ENCODE assay signal across 9 cellular contexts in genomic region chr1:46747683-46748288, GRCh38. TPM values are rescaled to one million over a fixed set of nuclear protein-coding genes. Genes with fewer than 3 reads are reported as not detected.
DNase-seq lines count a peak whose midpoint lies in the region; ATAC-seq and TF ChIP-seq lines count a peak whose summit lies in the region.
"Had no signal": no experiment of that assay in that cellular context is flagged by ENCODE, and none has a peak within 500 bp of the region (broad histone marks: within the 10 kb centered on the region; RNA-seq: fewer than 3 reads in every experiment).

No MANE protein-coding gene starts in this region.

- H3K79me2 ChIP-seq in OCI-LY1 (ENCODE audit: insufficient read depth, low read length) (no peaks in the 10 kb centered on the region), mesendoderm (ENCODE audit: control insufficient read depth, insufficient read depth, low read length) (no peaks in the 10 kb centered on the region)

- no peak overlapping the region for H3K4ac ChIP-seq in mesendoderm (ENCODE audit: low read depth, low read length)

- no peak overlapping the region for H2AK5ac ChIP-seq in mesendoderm (ENCODE audit: low read length)

- H3K27me3 ChIP-seq in OCI-LY1 (ENCODE audit: insufficient read depth, low read length) (no peaks in the 10 kb centered on the region), mesendoderm (ENCODE audit: insufficient read depth, low read length, poor library complexity) (no peaks in the 10 kb centered on the region)

- WGBS in mesendoderm (ENCODE audit: extremely low coverage, insufficient coverage, low lambda C conversion rate) = no CpG with 5 or more reads among the region's 5 CpGs

- no peak overlapping the region for H2BK120ac ChIP-seq in mesendoderm (ENCODE audit: low read depth, low read length)

- H2BK5ac ChIP-seq in mesendoderm (ENCODE audit: low read length) = no peak overlapping the region

- no peak for ATAC-seq in HG03460 (IDR thresholded peaks at IDR 0.05; ENCODE audit: unreplicated experiment)
- no peak for ATAC-seq in HG02884 (IDR thresholded peaks at IDR 0.05; ENCODE audit: unreplicated experiment)
- no peak for ATAC-seq in HG03565 (IDR thresholded peaks at IDR 0.05; ENCODE audit: unreplicated experiment)

- H3K4me3 ChIP-seq in OCI-LY1 (ENCODE audit: low read depth, low read length, poor library complexity, severe bottlenecking) (no peak overlapping the region), mesendoderm (ENCODE audit: low read length) (no peak overlapping the region)

- no peak overlapping the region for H2AFZ ChIP-seq in OCI-LY1 (ENCODE audit: low read length)

- peak; percentile 12; the same call in 1 of the 2 replicates for TF ChIP-seq CTCF in OCI-LY1 (IDR thresholded peaks at IDR 0.05; ENCODE audit: low read length)

- peak; percentile 73 for DNase-seq in COLO829 (ENCODE audit: low spot score)
- peak; percentile 88 for DNase-seq in HT-29 (ENCODE audit: low spot score)
- DNase-seq in ecto neural progenitor cell (ENCODE audit: low spot score) = peak; percentile 64
- DNase-seq in mesendoderm = peak; percentile 86
- DNase-seq: stimulated activated naive B cell treated with anti-CD40 and anti-IgM and Interleukin-4, amounts not matched to agents 10 μg/mL and 1 μg/mL and 100 μg/mL, for 72 hours had no signal

- H3K23ac ChIP-seq in mesendoderm (ENCODE audit: low read length) = no peak overlapping the region

- H3K18ac ChIP-seq in mesendoderm (ENCODE audit: low read length) = no peak overlapping the region

- H4K20me1 ChIP-seq in OCI-LY1 (ENCODE audit: insufficient read depth, low read length) = no peaks in the 10 kb centered on the region

- H3K4me1 ChIP-seq in OCI-LY1 (ENCODE audit: insufficient read depth, low read length, severe bottlenecking) = no peaks in the 10 kb centered on the region
- H3K4me1 ChIP-seq in mesendoderm (ENCODE audit: control insufficient read depth, low read depth, low read length) = no peaks in the 10 kb centered on the region

- H3K36me3 ChIP-seq in OCI-LY1 (ENCODE audit: insufficient read depth, low read length) (no peaks in the 10 kb centered on the region), mesendoderm (ENCODE audit: control insufficient read depth, insufficient read depth, low read length) (no peaks in the 10 kb centered on the region)

- H3K4me2 ChIP-seq in OCI-LY1 (ENCODE audit: low read length) = no peak overlapping the region
- no peak overlapping the region for H3K4me2 ChIP-seq in mesendoderm (ENCODE audit: low read length)

- no peaks in the 10 kb centered on the region for H3K9me2 ChIP-seq in OCI-LY1 (ENCODE audit: low read depth, low read length)

- no peaks in the 10 kb centered on the region for H3K79me1 ChIP-seq in mesendoderm (ENCODE audit: low read length)

- no peak overlapping the region for H4K8ac ChIP-seq in mesendoderm (ENCODE audit: low read depth, low read length)

- no peak overlapping the region for H3K9ac ChIP-seq in OCI-LY1 (ENCODE audit: low read length)
- H3K9ac ChIP-seq in mesendoderm (ENCODE audit: low read length) = no peak overlapping the region

- H2BK15ac ChIP-seq in mesendoderm (replicated peaks; ENCODE audit: low read depth) = no peak overlapping the region

- H4K5ac ChIP-seq in mesendoderm (ENCODE audit: low read length) = no peak overlapping the region

- no peak overlapping the region for H3K56ac ChIP-seq in mesendoderm (ENCODE audit: low read length)

- H3K27ac ChIP-seq in OCI-LY1 (ENCODE audit: low read depth, low read length, poor library complexity, severe bottlenecking) (no peak overlapping the region), mesendoderm (ENCODE audit: low read depth, low read length) (no peak overlapping the region)

- H3F3A ChIP-seq in OCI-LY1 (ENCODE audit: insufficient read depth, low read length) = no peaks in the 10 kb centered on the region

- no peaks in the 10 kb centered on the region for H3K9me3 ChIP-seq in OCI-LY1 (ENCODE audit: low read length)

RNA-seq across cellular contexts. Expression of gene EFCAB14, which starts 28.9 kb away (rescaled TPM):
- 34.2 and 42.6 TPM in 2 replicates for total RNA-seq in HT-29 (2014; rRNA removed; shearing (Covaris generic))
- 26.7 TPM for polyA plus RNA-seq in mesendoderm (2013, experiment 1 of 2)
- 27.1 TPM for polyA plus RNA-seq in mesendoderm (2013, experiment 2 of 2)

RNA-seq across cellular contexts. Expression of gene CYP4B1, which starts 51.1 kb away (rescaled TPM):
- 0.23 TPM in 1 of 2 replicates, not detected in the other for total RNA-seq in HT-29 (2014; rRNA removed; shearing (Covaris generic))
- not detected for polyA plus RNA-seq in mesendoderm (2013, experiment 1 of 2)
- not detected for polyA plus RNA-seq in mesendoderm (2013, experiment 2 of 2)
